Comparison of ENCODE assay signal across 8 cellular contexts in genomic region chr6:90940812-90941481, GRCh38.
A peak's percentile ranks its signal among the peaks of the same experiment; 100 is the strongest.
DNase-seq lines count a peak whose midpoint lies in the region; ATAC-seq and TF ChIP-seq lines count a peak whose summit lies in the region.

No MANE protein-coding gene starts in this region.

- H3K4me1 ChIP-seq in adrenal gland (replicated peaks in 1 of 2) (no peaks in the 10 kb centered on the region), iPS DF 6.9 (ENCODE audit: control insufficient read depth, insufficient read depth, low read length) (no peaks in the 10 kb centered on the region; the same call in 1 of the 2 replicates)

- peak overlapping the region in 2 of 4 donors; percentile 0 to 27 for H3K4me3 ChIP-seq in adrenal gland
- H3K4me3 ChIP-seq in iPS DF 6.9 (ENCODE audit: low read length) = no peak overlapping the region

- H3K27me3 ChIP-seq in adrenal gland = no peaks in the 10 kb centered on the region
- H3K27me3 ChIP-seq in iPS DF 6.9 (ENCODE audit: control insufficient read depth, insufficient read depth, low read length) = no peaks in the 10 kb centered on the region

- no peak overlapping the region for H3K27ac ChIP-seq in adrenal gland
- no peak overlapping the region for H3K27ac ChIP-seq in iPS DF 6.9 (ENCODE audit: low read length)

- TF ChIP-seq CTCF in adrenal gland (IDR thresholded peaks at IDR 0.05) = peak; percentile 45 to 74 (median 68)

- H3K36me3 ChIP-seq in adrenal gland (replicated peaks in 1 of 2) = no peaks in the 10 kb centered on the region
- no peaks in the 10 kb centered on the region for H3K36me3 ChIP-seq in iPS DF 6.9 (ENCODE audit: control insufficient read depth, insufficient read depth, low read length)

- intact Hi-C loops in adrenal gland (cut with DNase I) = no loop called here

- H3K9me3 ChIP-seq in adrenal gland (replicated peaks in 1 of 3) (no peaks in the 10 kb centered on the region), iPS DF 6.9 (ENCODE audit: control insufficient read depth, insufficient read depth, low read length) (no peaks in the 10 kb centered on the region)

- ATAC-seq in GM19455 (IDR thresholded peaks at IDR 0.05; ENCODE audit: unreplicated experiment) (peak; percentile 99), HG03432 (IDR thresholded peaks at IDR 0.05; ENCODE audit: unreplicated experiment) (peak; percentile 96)
- ATAC-seq in stimulated activated naive CD8-positive, alpha-beta T cell treated with anti-CD3 and anti-CD28 coated beads, Interleukin-15, Interleukin-2, amounts not matched to agents 100 U/mL and 50 U/mL, for 24 hours = peak; percentile 85

- 10 to 17% (median 14%) methylated on average over 5 of the region's 5 CpGs for WGBS in adrenal gland, 4 donors
- WGBS in iPS DF 6.9 (ENCODE audit: insufficient coverage, insufficient read length) = no CpG with 5 or more reads among the region's 5 CpGs

- DNase-seq in ELF-1 (ENCODE audit: low read depth, low spot score) (peak; percentile 24), NCI-H446 (lab: John Stamatoyannopoulos, UW) (peak; percentile 47 to 78), adrenal gland (peak in 2 of 7 donors; percentile 3 to 20), iPS DF 6.9 (ENCODE audit: low read depth, low spot score) (peak; percentile 45), COLO668 (lab: John Stamatoyannopoulos, UW; ENCODE audit: unreplicated experiment) (no peak)
- no peak for DNase-seq in stimulated activated naive CD8-positive, alpha-beta T cell treated with anti-CD3 and anti-CD28 coated beads, Interleukin-15, Interleukin-2, amounts not matched to agents 100 U/mL and 50 U/mL, for 24 hours

- no peak for TF ChIP-seq POLR2A in adrenal gland (IDR thresholded peaks at IDR 0.05)

Comparison
In these comparisons a context has a peak if more than half of its experiments do, and no peak if none do; other contexts are left out.
1. DNase-seq: peak in ELF-1 (single experiment), NCI-H446 (2 of 2) and iPS DF 6.9 (single experiment); none in stimulated activated naive CD8-positive, alpha-beta T cell treated with anti-CD3 and anti-CD28 coated beads, Interleukin-15, Interleukin-2, amounts not matched to agents 100 U/mL and 50 U/mL, for 24 hours (single experiment) and COLO668 (single experiment).
2. Peak in every context shown above with its lines, with median percentiles within 50 percentile points of each other: ATAC-seq.